In the genomic region with DNA sequence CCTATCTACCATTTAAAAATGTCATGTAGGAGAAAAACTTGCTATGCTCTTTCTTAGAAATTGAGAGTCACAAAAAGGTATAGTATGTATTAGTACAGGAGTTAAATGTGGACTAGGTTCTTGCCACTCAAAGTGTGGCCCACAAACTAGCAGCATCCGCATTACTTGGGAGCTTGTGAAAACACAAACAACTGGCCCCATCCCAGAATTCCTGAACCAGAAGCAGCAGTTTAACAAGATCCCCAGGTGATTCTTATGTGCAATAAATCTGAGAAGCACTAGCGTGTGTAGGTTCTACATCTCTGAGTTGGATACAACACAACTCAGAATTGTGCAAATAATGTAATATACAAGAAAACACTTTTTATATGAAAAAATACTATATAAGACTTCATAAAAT, we compare ENCODE assay signal across 21 cellular contexts.
"Had no signal": no experiment of that assay in that cellular context is flagged by ENCODE, and none has a peak within 500 bp of the region (broad histone marks: within the 10 kb centered on the region; RNA-seq: fewer than 3 reads in every experiment).

No MANE protein-coding gene starts in this region.

- H3K36me3 Mint-ChIP-seq: naive B cell had no signal

- H3K27me3 ChIP-seq: dorsolateral prefrontal cortex, esophagus muscularis mucosa, foreskin keratinocyte, gastroesophageal sphincter, heart left ventricle, hepatocyte had no signal

- H3K4me3 Mint-ChIP-seq: immature natural killer cell, mesothelial cell of epicardium had no signal

- H3K4me2 ChIP-seq: hepatocyte had no signal

- H3K4me1 Mint-ChIP-seq: immature natural killer cell, naive B cell had no signal

- ATAC-seq: foreskin keratinocyte, heart left ventricle, left colon, mucosa of descending colon had no signal

- H2AFZ ChIP-seq: hepatocyte had no signal

- H3K27ac Mint-ChIP-seq: immature natural killer cell, naive B cell had no signal

- H3K27ac ChIP-seq: coronary artery, dorsolateral prefrontal cortex, esophagus muscularis mucosa, foreskin keratinocyte, gastroesophageal sphincter, heart left ventricle, hepatocyte, left ventricle myocardium inferior, lower lobe of right lung had no signal

- H3K9me3 Mint-ChIP-seq: mesothelial cell of epicardium had no signal

- H3K36me3 ChIP-seq: esophagus muscularis mucosa, gastroesophageal sphincter, heart left ventricle, left ventricle myocardium inferior, lower lobe of right lung had no signal

- H3K4me3 ChIP-seq: coronary artery, dorsolateral prefrontal cortex, esophagus muscularis mucosa, gastroesophageal sphincter, heart left ventricle, hepatocyte, left ventricle myocardium inferior, lower lobe of right lung, mucosa of descending colon had no signal

- DNase-seq: dermis blood vessel endothelial cell; dorsolateral prefrontal cortex; effector CD4-positive, alpha-beta T cell; effector memory CD4-positive, alpha-beta T cell; foreskin keratinocyte; heart left ventricle; immature natural killer cell; islet precursor cell; kidney; kidney glomerular epithelial cell; left colon; left ventricle myocardium inferior; lower lobe of right lung; mesenchymal stem cell; mucosa of descending colon; naive B cell had no signal

- H3K4me1 ChIP-seq: esophagus muscularis mucosa, foreskin keratinocyte, gastroesophageal sphincter, heart left ventricle had no signal

- H3K79me2 ChIP-seq: hepatocyte had no signal

- H3K9me3 ChIP-seq: esophagus muscularis mucosa, gastroesophageal sphincter, heart left ventricle, left ventricle myocardium inferior, lower lobe of right lung, mucosa of descending colon had no signal
